8 cellular contexts compared by ENCODE assay signal in genomic region chr20:46688151-46689081, GRCh38. TPM values are rescaled to one million over a fixed set of nuclear protein-coding genes. Genes with fewer than 3 reads are reported as not detected.
A peak's percentile ranks its signal among the peaks of the same experiment; 100 is the strongest.
DNase-seq lines count a peak whose midpoint lies in the region; ATAC-seq and TF ChIP-seq lines count a peak whose summit lies in the region.

No MANE protein-coding gene starts in this region.

- in situ Hi-C loops in gastrocnemius medialis (cut with MboI; ENCODE audit: low sequenced_read_pairs in 4 of 4): no loop called here

- ATAC-seq in GM23338 (no peak), activated B cell treated with CpG ODN at 0.5 μM for 24 hours (ENCODE audit: low read depth) (no peak), gastrocnemius medialis (peak; percentile 1 to 13), GM18505 (IDR thresholded peaks at IDR 0.05; ENCODE audit: unreplicated experiment) (no peak), GM19328 (IDR thresholded peaks at IDR 0.05; ENCODE audit: unreplicated experiment) (no peak)

- H3K27ac Mint-ChIP-seq in GM23338 (peak overlapping the region; percentile 94), activated B cell treated with CpG ODN at 0.5 μM for 24 hours (peak overlapping the region; percentile 85), glutamatergic neuron (ENCODE audit: unreplicated experiment) (peak overlapping the region; percentile 99)

- H3K9me3 ChIP-seq in gastrocnemius medialis: no peaks in the 10 kb centered on the region

- CTCF ChIA-PET in AG04449 (lab: Yijun Ruan, JAX): interaction anchor here (1.0 to 3.6 kb wide), 4 partner anchors 8 to 339 kb away, joined by 3 to 21 read pairs (median 7); no protein-coding TSS in a partner anchor
- CTCF ChIA-PET in activated B cell treated with CpG ODN at 0.5 μM for 24 hours (lab: Charles Lee): interaction anchor here (2.0 kb wide), 1 partner anchor 8 kb away, joined by 11 read pairs; no protein-coding TSS in a partner anchor

- H3K27me3 ChIP-seq in GM23338 (ENCODE audit: insufficient read depth) (no peaks in the 10 kb centered on the region), gastrocnemius medialis (no peaks in the 10 kb centered on the region)

- no peaks in the 10 kb centered on the region for H3K9me2 ChIP-seq in GM23338 (ENCODE audit: insufficient read depth)

- H3K4me3 ChIP-seq in AG04449 (ENCODE audit: low read depth, low read length) (peak overlapping the region; percentile 83), GM23338 (peak overlapping the region; percentile 73), gastrocnemius medialis (peak overlapping the region; percentile 73 to 93 (median 80))

- peak overlapping the region; percentile 81 for H3K4me2 ChIP-seq in GM23338

- H3K79me2 ChIP-seq in GM23338 (replicated peaks; ENCODE audit: insufficient read depth): peaks cover 43% of the 10 kb centered on the region

- intact Hi-C loops in activated B cell treated with CpG ODN at 0.5 μM for 24 hours (cut with micrococcal nuclease): loop anchor here (1.0 to 10.0 kb wide), 3 partner anchors 282 to 1804 kb away; partner anchors contain the start of genes ELMO2, SLC12A5 and YWHAB
- intact Hi-C loops in gastrocnemius medialis (cut with DNase I; ENCODE audit: low total_unique reads): no loop called here

- H3K4me1 ChIP-seq in GM23338 (ENCODE audit: insufficient read depth) (peaks cover 16% of the 10 kb centered on the region; the same call in 1 of the 2 replicates), gastrocnemius medialis (peaks cover 33 to 36% of the 10 kb centered on the region in 2 donors)

- no peak for TF ChIP-seq POLR2A in gastrocnemius medialis (IDR thresholded peaks at IDR 0.05)
- no peak for TF ChIP-seq POLR2A in GM18505 (IDR thresholded peaks at IDR 0.05; ENCODE audit: borderline replicate concordance, extremely low read depth, insufficient read depth, insufficient read length)

- H3K36me3 ChIP-seq in GM23338 (ENCODE audit: insufficient read depth) (peaks cover 9% of the 10 kb centered on the region), gastrocnemius medialis (no peaks in the 10 kb centered on the region)

- no peak for DNase-seq in AG04449 (ENCODE audit: low read depth, low spot score)
- no peak for DNase-seq in GM23338 (ENCODE audit: low spot score)
- no peak for DNase-seq in activated B cell treated with CpG ODN at 0.5 μM for 24 hours
- no peak for DNase-seq in glutamatergic neuron
- DNase-seq in gastrocnemius medialis: no peak
- DNase-seq in GM03348 (ENCODE audit: low spot score): no peak

- H3K27me3 Mint-ChIP-seq in GM23338 (ENCODE audit: insufficient read depth, low read depth, poor library complexity) (peaks cover 8% of the 10 kb centered on the region), activated B cell treated with CpG ODN at 0.5 μM for 24 hours (no peaks in the 10 kb centered on the region), glutamatergic neuron (ENCODE audit: unreplicated experiment) (peaks cover 3% of the 10 kb centered on the region)

- H3K9me3 Mint-ChIP-seq in GM23338 (peaks cover 3% of the 10 kb centered on the region; the same call in 2 of the 3 replicates), activated B cell treated with CpG ODN at 0.5 μM for 24 hours (no peaks in the 10 kb centered on the region), glutamatergic neuron (ENCODE audit: unreplicated experiment) (peaks cover 5% of the 10 kb centered on the region)

- POLR2A ChIA-PET in AG04449 (lab: Yijun Ruan, JAX): no interaction called here
- POLR2A ChIA-PET in activated B cell treated with CpG ODN at 0.5 μM for 24 hours (lab: Charles Lee): interaction anchor here (1.3 to 1.6 kb wide), 3 partner anchors 9 to 807 kb away, joined by 3 to 4 read pairs (median 3); partner anchors contain the start of gene ZSWIM1

- peak overlapping the region; percentile 26; the same call in 1 of the 2 replicates for H2AFZ ChIP-seq in GM23338

- no peaks in the 10 kb centered on the region for H4K20me1 ChIP-seq in GM23338 (replicated peaks; ENCODE audit: insufficient read depth)

- H3F3A ChIP-seq in GM23338 (replicated peaks; ENCODE audit: low read depth): peaks cover 3% of the 10 kb centered on the region; the same call in 1 of the 2 replicates

- H3K36me3 Mint-ChIP-seq in GM23338 (ENCODE audit: low read depth) (peaks cover 30% of the 10 kb centered on the region), activated B cell treated with CpG ODN at 0.5 μM for 24 hours (ENCODE audit: low read depth) (peaks cover 38% of the 10 kb centered on the region), glutamatergic neuron (ENCODE audit: unreplicated experiment) (no peaks in the 10 kb centered on the region)

- no peak for TF ChIP-seq CTCF in AG04449 (IDR thresholded peaks at IDR 0.05; ENCODE audit: insufficient read depth, low read length, missing control alignments)
- TF ChIP-seq CTCF in GM23338 (conservative IDR thresholded peaks at IDR 0.05; ENCODE audit: low read depth in 2 of 2): no peak
- TF ChIP-seq CTCF in activated B cell treated with CpG ODN at 0.5 μM for 24 hours (IDR thresholded peaks at IDR 0.05): no peak
- no peak for TF ChIP-seq CTCF in glutamatergic neuron (IDR thresholded peaks at IDR 0.05; ENCODE audit: partially characterized antibody, unreplicated experiment)
- TF ChIP-seq CTCF in gastrocnemius medialis (IDR thresholded peaks at IDR 0.05 in 4 of 5, conservative IDR thresholded peaks at IDR 0.05 in 1 of 5): no peak

- H3K27ac ChIP-seq in GM23338 (ENCODE audit: low read depth) (peak overlapping the region; percentile 89), gastrocnemius medialis (peak overlapping the region; percentile 86 to 97 (median 92))

- peaks cover 24% of the 10 kb centered on the region for H3K4me1 Mint-ChIP-seq in GM23338
- peaks cover 51% of the 10 kb centered on the region for H3K4me1 Mint-ChIP-seq in activated B cell treated with CpG ODN at 0.5 μM for 24 hours
- H3K4me1 Mint-ChIP-seq in glutamatergic neuron (ENCODE audit: low read depth, unreplicated experiment): peaks cover 12% of the 10 kb centered on the region

- peak overlapping the region; percentile 92 for H3K4me3 Mint-ChIP-seq in GM23338
- H3K4me3 Mint-ChIP-seq in activated B cell treated with CpG ODN at 0.5 μM for 24 hours: peak overlapping the region; percentile 97
- H3K4me3 Mint-ChIP-seq in glutamatergic neuron (ENCODE audit: unreplicated experiment): peak overlapping the region; percentile 98

TF ChIP-seq in GM23338, 12 proteins besides CTCF, POLR2A, EP300 and RAD21:
- TF ChIP-seq POLR2AphosphoS5 (IDR thresholded peaks at IDR 0.05; ENCODE audit: low read depth) (no peak), NANOG (IDR thresholded peaks at IDR 0.05; ENCODE audit: borderline replicate concordance) (no peak), STAT1 (IDR thresholded peaks at IDR 0.05; ENCODE audit: unreplicated experiment) (no peak), ETS1 (IDR thresholded peaks at IDR 0.05) (no peak), EZH2 (IDR thresholded peaks at IDR 0.05; ENCODE audit: low read depth, unreplicated experiment) (no peak)
TF ChIP-seq in GM23338: peak in this region for 0.

RNA-seq across cellular contexts. Expression of gene TP53RK, which starts 0.8 kb away (rescaled TPM):
- total RNA-seq in GM23338 (2014; rRNA removed; shearing (Covaris generic)): 24.3 and 26.0 TPM in 2 replicates
- polyA plus RNA-seq in GM23338 (2016; fragmentation: Nextera tagmentation; extraction: Ambion mirVana): 23.1 and 24.2 TPM in 2 replicates
- total RNA-seq in activated B cell treated with CpG ODN at 0.5 μM for 24 hours: 18.6 and 18.8 TPM in 2 replicates
- total RNA-seq in glutamatergic neuron (ENCODE audit: unreplicated experiment): 19.0 TPM
- total RNA-seq in gastrocnemius medialis: 10 to 100 TPM in 3 of 4 donors, 1 to 10 TPM in 1; 8.3 to 17.7 (median 10.9) TPM

RNA-seq across cellular contexts. Expression of gene SLC2A10, which starts 21.0 kb away (rescaled TPM):
- total RNA-seq in GM23338 (2014; rRNA removed; shearing (Covaris generic)): 7.9 and 14.6 TPM in 2 replicates
- 4.3 and 4.9 TPM in 2 replicates for polyA plus RNA-seq in GM23338 (2016; fragmentation: Nextera tagmentation; extraction: Ambion mirVana)
- not detected in 2 replicates for total RNA-seq in activated B cell treated with CpG ODN at 0.5 μM for 24 hours
- 0.37 TPM for total RNA-seq in glutamatergic neuron (ENCODE audit: unreplicated experiment)
- 1 to 10 TPM in 3 of 4 donors, under 1 TPM in 1; 0.36 to 4.0 (median 2.4) TPM for total RNA-seq in gastrocnemius medialis

RNA-seq across cellular contexts. Expression of gene SLC13A3, which starts 37.2 kb away (rescaled TPM):
- 8.6 and 9.3 TPM in 2 replicates for total RNA-seq in GM23338 (2014; rRNA removed; shearing (Covaris generic))
- 7.2 and 9.1 TPM in 2 replicates for polyA plus RNA-seq in GM23338 (2016; fragmentation: Nextera tagmentation; extraction: Ambion mirVana)
- total RNA-seq in activated B cell treated with CpG ODN at 0.5 μM for 24 hours: 0.47 TPM in 1 of 2 replicates, not detected in the other
- total RNA-seq in glutamatergic neuron (ENCODE audit: unreplicated experiment): 5.8 TPM
- 1 to 10 TPM in 2 of 4 donors, under 1 TPM in 2; 0.20 to 2.8 (median 1.1) TPM for total RNA-seq in gastrocnemius medialis

Comparison
In these comparisons a context has a peak if more than half of its experiments do, and no peak if none do; other contexts are left out.
1. ATAC-seq: peak in gastrocnemius medialis (2 of 2); none in GM23338 (single experiment), activated B cell treated with CpG ODN at 0.5 μM for 24 hours (single experiment), GM18505 (single experiment) and GM19328 (single experiment).
2. Peak in every context shown above with its lines, with median percentiles within 50 percentile points of each other: H3K4me3 ChIP-seq, H3K27ac Mint-ChIP-seq and H3K4me3 Mint-ChIP-seq.